Comparison of ENCODE assay signal across 8 cellular contexts in the genomic region with DNA sequence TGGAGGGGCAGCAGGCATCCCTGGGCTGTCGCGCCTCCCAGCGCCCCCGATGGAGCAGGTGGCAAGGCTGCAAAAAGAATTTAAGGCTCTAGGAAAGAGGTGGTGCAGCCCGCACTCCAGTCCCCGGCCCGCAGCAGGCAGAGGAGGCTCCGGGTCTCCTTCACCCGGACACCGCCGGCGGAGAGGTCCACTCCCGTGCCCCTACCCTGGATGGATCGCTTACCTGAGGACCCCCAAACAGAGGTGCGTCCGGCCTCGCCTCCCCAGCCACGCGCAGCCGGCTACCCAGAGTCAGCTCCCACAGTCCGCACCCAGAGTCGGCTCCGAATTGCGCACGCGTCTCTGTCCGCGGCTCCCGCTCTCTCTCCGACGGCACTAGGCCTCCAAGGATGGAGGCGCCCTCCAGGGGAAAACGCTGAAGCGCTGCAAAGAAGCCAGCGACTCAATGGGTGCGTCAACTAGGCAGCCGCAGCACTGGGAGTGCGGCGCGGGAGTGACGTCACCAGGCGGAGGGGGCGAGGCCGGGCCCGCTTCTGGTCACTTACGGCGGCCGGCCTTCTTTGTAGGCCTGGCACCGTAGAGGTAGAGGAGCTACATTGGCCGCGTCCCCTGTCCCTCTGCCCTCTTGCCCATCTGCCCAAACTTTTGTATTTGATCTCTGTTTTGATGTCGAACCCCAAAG. TPM values are rescaled to one million over a fixed set of nuclear protein-coding genes. Genes with fewer than 3 reads are reported as not detected.
DNase-seq lines count a peak whose midpoint lies in the region; ATAC-seq and TF ChIP-seq lines count a peak whose summit lies in the region.

A gene with protein sequence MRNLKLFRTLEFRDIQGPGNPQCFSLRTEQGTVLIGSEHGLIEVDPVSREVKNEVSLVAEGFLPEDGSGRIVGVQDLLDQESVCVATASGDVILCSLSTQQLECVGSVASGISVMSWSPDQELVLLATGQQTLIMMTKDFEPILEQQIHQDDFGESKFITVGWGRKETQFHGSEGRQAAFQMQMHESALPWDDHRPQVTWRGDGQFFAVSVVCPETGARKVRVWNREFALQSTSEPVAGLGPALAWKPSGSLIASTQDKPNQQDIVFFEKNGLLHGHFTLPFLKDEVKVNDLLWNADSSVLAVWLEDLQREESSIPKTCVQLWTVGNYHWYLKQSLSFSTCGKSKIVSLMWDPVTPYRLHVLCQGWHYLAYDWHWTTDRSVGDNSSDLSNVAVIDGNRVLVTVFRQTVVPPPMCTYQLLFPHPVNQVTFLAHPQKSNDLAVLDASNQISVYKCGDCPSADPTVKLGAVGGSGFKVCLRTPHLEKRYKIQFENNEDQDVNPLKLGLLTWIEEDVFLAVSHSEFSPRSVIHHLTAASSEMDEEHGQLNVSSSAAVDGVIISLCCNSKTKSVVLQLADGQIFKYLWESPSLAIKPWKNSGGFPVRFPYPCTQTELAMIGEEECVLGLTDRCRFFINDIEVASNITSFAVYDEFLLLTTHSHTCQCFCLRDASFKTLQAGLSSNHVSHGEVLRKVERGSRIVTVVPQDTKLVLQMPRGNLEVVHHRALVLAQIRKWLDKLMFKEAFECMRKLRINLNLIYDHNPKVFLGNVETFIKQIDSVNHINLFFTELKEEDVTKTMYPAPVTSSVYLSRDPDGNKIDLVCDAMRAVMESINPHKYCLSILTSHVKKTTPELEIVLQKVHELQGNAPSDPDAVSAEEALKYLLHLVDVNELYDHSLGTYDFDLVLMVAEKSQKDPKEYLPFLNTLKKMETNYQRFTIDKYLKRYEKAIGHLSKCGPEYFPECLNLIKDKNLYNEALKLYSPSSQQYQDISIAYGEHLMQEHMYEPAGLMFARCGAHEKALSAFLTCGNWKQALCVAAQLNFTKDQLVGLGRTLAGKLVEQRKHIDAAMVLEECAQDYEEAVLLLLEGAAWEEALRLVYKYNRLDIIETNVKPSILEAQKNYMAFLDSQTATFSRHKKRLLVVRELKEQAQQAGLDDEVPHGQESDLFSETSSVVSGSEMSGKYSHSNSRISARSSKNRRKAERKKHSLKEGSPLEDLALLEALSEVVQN (N-terminal part only) (minus strand): TSS at position 484 of the 682 bp plus-strand sequence. CDS start 2,978 bp downstream, outside the sequence.

- peak; percentile 67 for TF ChIP-seq POLR2A in right lobe of liver (IDR thresholded peaks at IDR 0.05)

- H3K4me1 ChIP-seq in right lobe of liver = peaks cover 0 to 18% (median 5%) of the 10 kb centered on the region in 4 donors

- TF ChIP-seq CTCF in CD14-positive monocyte (IDR thresholded peaks at IDR 0.05) (peak; percentile 32), right lobe of liver (IDR thresholded peaks at IDR 0.05) (peak; percentile 12 to 41 (median 26))

- H3K27me3 Mint-ChIP-seq in CD14-positive monocyte (ENCODE audit: low read depth in 3 of 3) = peaks cover 0 to 1% (median 0%) of the 10 kb centered on the region in 3 donors

- H3K27ac Mint-ChIP-seq in CD14-positive monocyte = peak within 1 kb of the TSS; percentile 91 to 97 (median 96)

- ATAC-seq in GM19372 (IDR thresholded peaks at IDR 0.05; ENCODE audit: low read depth, unreplicated experiment) (peak; percentile 82), HG03558 (IDR thresholded peaks at IDR 0.05; ENCODE audit: extremely low read depth, unreplicated experiment) (peak; percentile 74), right lobe of liver (peak; percentile 90 to 92 (median 91))

- peak within 1 kb of the TSS; percentile 84 to 95 (median 94) for H3K4me3 ChIP-seq in right lobe of liver

- DNase-seq in CD14-positive monocyte (ENCODE audit: low spot score) = peak; percentile 93
- peak; percentile 98 for DNase-seq in NCI-H748 (lab: John Stamatoyannopoulos, UW; ENCODE audit: unreplicated experiment)
- peak; percentile 88 to 89 for DNase-seq in activated CD4-positive, alpha-beta T cell treated with anti-CD3 and anti-CD28 coated beads, Interleukin-2, amount 50 U/mL, for 24 hours (ENCODE audit: low read depth in 1 of 2, low spot score in 1 of 2)
- peak; percentile 80 to 97 for DNase-seq in dermis microvascular lymphatic vessel endothelial cell (ENCODE audit: low read depth in 2 of 2)
- DNase-seq in right lobe of liver = peak; percentile 94 to 95 (median 95)
- peak; percentile 88 to 91 for DNase-seq in stimulated activated CD4-positive, alpha-beta T cell treated with anti-CD3 and anti-CD28 coated beads, Interleukin-4, amount 100 ng/mL, for 4 hours

- no peaks in the 10 kb centered on the region for H3K9me3 ChIP-seq in right lobe of liver

- WGBS in right lobe of liver (ENCODE audit: insufficient coverage, low coverage, low lambda C conversion rate, missing lambda C conversion rate) = 0% methylated on average over 14 of the region's 52 CpGs

- no peaks in the 10 kb centered on the region for H3K9me3 Mint-ChIP-seq in CD14-positive monocyte

- H3K36me3 ChIP-seq in right lobe of liver = peaks cover 0 to 16% (median 0%) of the 10 kb centered on the region in 4 donors

- intact Hi-C loops in CD14-positive monocyte (cut with micrococcal nuclease) = loop anchor here in 1 of 2 donors (5.0 to 10.0 kb wide), 2 partner anchors 79 to 191 kb away; a partner anchor contains a TSS
- intact Hi-C loops in right lobe of liver (cut with DNase I) = no loop called here

- H3K27me3 ChIP-seq in right lobe of liver = no peaks in the 10 kb centered on the region

- peaks cover 19% of the 10 kb centered on the region for H3K4me1 Mint-ChIP-seq in CD14-positive monocyte

- peak within 1 kb of the TSS; percentile 97 to 98 for H3K4me3 Mint-ChIP-seq in CD14-positive monocyte

- peaks cover 24 to 36% of the 10 kb centered on the region in 2 donors for H3K36me3 Mint-ChIP-seq in CD14-positive monocyte

- peak within 1 kb of the TSS; percentile 82 to 91 (median 82) for H3K27ac ChIP-seq in right lobe of liver

RNA-seq across cellular contexts. Expression of the gene that starts here (rescaled TPM):
- polyA plus RNA-seq in CD14-positive monocyte = 10 to 100 TPM in 1 of 2 donors, 1 to 10 TPM in 1; 7.9 to 11.1 TPM
- 25.5 and 28.3 TPM in 2 replicates for total RNA-seq in dermis microvascular lymphatic vessel endothelial cell
- 10 to 100 TPM; 10.4 to 20.6 (median 13.0) TPM for total RNA-seq in right lobe of liver

Comparison
In these comparisons a context has a peak if more than half of its experiments do, and no peak if none do; other contexts are left out.
1. Peak in every context shown above with its lines: DNase-seq, ATAC-seq, H3K4me3 ChIP-seq and H3K27ac ChIP-seq.